In the genomic region with DNA sequence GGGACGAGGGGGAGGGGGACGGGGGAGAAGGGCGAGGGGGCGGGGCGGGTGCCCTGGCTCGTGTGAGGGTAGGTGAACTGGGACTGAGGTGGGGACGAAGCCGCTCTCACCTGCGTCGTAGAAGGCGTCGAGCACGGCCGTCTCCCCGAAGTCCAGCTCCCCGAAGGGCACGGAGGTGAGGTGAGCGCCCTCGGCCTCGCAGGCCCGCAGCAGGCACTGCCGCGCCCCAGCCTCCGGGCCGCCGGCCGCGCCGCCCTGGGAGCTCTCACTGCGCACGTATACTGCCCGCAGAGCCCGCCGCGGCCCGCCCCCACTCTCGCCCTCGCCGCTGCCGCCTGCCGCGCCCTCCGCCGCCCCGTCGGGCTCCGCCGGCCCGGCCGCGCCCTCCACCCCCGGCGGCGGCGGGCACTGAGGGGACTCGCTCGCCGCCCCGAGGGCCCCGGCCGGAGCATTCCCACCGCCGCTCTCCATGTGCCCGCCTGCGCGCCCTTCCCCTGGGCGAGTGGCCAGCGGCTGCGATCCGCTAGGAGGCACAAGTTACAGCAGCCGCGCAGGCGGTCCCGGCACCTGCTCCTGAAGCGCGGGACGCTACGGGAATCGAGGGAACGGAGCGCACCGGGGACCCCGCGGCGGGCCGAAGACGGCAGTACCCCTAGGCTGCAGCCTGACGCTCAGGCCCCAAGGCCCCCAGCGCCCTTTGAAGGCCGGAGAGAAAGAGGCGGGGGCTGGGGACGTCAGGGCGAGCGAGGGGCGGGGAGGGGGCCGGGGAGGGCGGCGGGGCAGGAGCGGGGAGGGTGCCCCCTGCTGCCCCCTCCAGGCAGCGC, we compare ENCODE assay signal across 8 cellular contexts. TPM values are rescaled to one million over a fixed set of nuclear protein-coding genes. Genes with fewer than 3 reads are reported as not detected.
DNase-seq lines count a peak whose midpoint lies in the region; ATAC-seq and TF ChIP-seq lines count a peak whose summit lies in the region.

A gene with protein sequence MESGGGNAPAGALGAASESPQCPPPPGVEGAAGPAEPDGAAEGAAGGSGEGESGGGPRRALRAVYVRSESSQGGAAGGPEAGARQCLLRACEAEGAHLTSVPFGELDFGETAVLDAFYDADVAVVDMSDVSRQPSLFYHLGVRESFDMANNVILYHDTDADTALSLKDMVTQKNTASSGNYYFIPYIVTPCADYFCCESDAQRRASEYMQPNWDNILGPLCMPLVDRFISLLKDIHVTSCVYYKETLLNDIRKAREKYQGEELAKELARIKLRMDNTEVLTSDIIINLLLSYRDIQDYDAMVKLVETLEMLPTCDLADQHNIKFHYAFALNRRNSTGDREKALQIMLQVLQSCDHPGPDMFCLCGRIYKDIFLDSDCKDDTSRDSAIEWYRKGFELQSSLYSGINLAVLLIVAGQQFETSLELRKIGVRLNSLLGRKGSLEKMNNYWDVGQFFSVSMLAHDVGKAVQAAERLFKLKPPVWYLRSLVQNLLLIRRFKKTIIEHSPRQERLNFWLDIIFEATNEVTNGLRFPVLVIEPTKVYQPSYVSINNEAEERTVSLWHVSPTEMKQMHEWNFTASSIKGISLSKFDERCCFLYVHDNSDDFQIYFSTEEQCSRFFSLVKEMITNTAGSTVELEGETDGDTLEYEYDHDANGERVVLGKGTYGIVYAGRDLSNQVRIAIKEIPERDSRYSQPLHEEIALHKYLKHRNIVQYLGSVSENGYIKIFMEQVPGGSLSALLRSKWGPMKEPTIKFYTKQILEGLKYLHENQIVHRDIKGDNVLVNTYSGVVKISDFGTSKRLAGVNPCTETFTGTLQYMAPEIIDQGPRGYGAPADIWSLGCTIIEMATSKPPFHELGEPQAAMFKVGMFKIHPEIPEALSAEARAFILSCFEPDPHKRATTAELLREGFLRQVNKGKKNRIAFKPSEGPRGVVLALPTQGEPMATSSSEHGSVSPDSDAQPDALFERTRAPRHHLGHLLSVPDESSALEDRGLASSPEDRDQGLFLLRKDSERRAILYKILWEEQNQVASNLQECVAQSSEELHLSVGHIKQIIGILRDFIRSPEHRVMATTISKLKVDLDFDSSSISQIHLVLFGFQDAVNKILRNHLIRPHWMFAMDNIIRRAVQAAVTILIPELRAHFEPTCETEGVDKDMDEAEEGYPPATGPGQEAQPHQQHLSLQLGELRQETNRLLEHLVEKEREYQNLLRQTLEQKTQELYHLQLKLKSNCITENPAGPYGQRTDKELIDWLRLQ (N-terminal part only) (minus strand): TSS at position 718 of the 824 bp plus-strand sequence. CDS start 247 bp downstream, at position 471.

- peaks cover 5% of the 10 kb centered on the region; the same call in 1 of the 2 replicates for H3K27me3 ChIP-seq in PC-9 (ENCODE audit: insufficient read depth, low read depth)

- no peak within 1 kb of the TSS for H3K27ac Mint-ChIP-seq in memory B cell

- BruUV-seq in PC-9 (replicated peaks; lab: Mats Ljungman, UMichigan): no TSS peak

- no peaks in the 10 kb centered on the region for H3K4me1 ChIP-seq in PC-9 (replicated peaks; ENCODE audit: insufficient read depth)

- H3K36me3 ChIP-seq in PC-9 (ENCODE audit: low read depth): no peaks in the 10 kb centered on the region

- peak within 1 kb of the TSS; percentile 69 for H3K4me3 Mint-ChIP-seq in memory B cell

- H3K4me3 ChIP-seq in GM12875 (ENCODE audit: low read depth, low read length) (peak within 1 kb of the TSS; percentile 21), PC-9 (peak within 1 kb of the TSS; percentile 18; the same call in 1 of the 2 replicates), cardiac fibroblast (replicated peaks in 1 of 2; ENCODE audit: low read depth in 2 of 2, low read length in 2 of 2) (peak within 1 kb of the TSS in 1 of 2 donors; percentile 26)

- no peaks in the 10 kb centered on the region for H3K79me2 ChIP-seq in PC-9 (ENCODE audit: low read depth)

- intact Hi-C loops in PC-9 (cut with micrococcal nuclease; ENCODE audit: unreplicated experiment): no loop called here

- no peaks in the 10 kb centered on the region for H3K36me3 Mint-ChIP-seq in memory B cell

- no peak within 1 kb of the TSS for H3K27ac ChIP-seq in PC-9

- no peaks in the 10 kb centered on the region for H3F3A ChIP-seq in PC-9 (ENCODE audit: insufficient read depth, low read depth)

- POLR2A ChIA-PET in PC-9 (lab: Charles Lee; ENCODE audit: unreplicated experiment): no interaction called here

- DNase-seq in ACHN (peak; percentile 50), PC-9 (peak in 1 of 2 experiments; percentile 25), cardiac fibroblast (ENCODE audit: low read depth in 2 of 2) (peak; percentile 2 to 5), memory B cell (ENCODE audit: low spot score in 2 of 2) (peak in 1 of 2 donors; percentile 12), midbrain (lab: John Stamatoyannopoulos, UW) (no peak), NK-92 (lab: John Stamatoyannopoulos, UW; ENCODE audit: unreplicated experiment) (no peak), SIG-M5 treated with dmso at 0.1 percent for 504 hours (lab: John Stamatoyannopoulos, UW; ENCODE audit: unreplicated experiment) (no peak)

- no peaks in the 10 kb centered on the region for H3K9me3 Mint-ChIP-seq in memory B cell

- H3K27me3 Mint-ChIP-seq in memory B cell: peaks cover 18% of the 10 kb centered on the region

- no peaks in the 10 kb centered on the region for H3K4me1 Mint-ChIP-seq in memory B cell

- peak within 1 kb of the TSS; percentile 50; the same call in 1 of the 2 replicates for H3K4me2 ChIP-seq in PC-9

- H2AFZ ChIP-seq in PC-9: no peak within 1 kb of the TSS

- no peaks in the 10 kb centered on the region for H3K9me2 ChIP-seq in PC-9 (ENCODE audit: insufficient read depth)

- CTCF ChIA-PET in PC-9 (lab: Charles Lee): no interaction called here

- TF ChIP-seq CTCF in GM12875 (IDR thresholded peaks at IDR 0.05; ENCODE audit: borderline replicate concordance, insufficient read depth, low read depth, low read length) (no peak), PC-9 (conservative IDR thresholded peaks at IDR 0.05) (no peak), cardiac fibroblast (IDR thresholded peaks at IDR 0.05; ENCODE audit: low read depth, low read length) (no peak)

- in situ Hi-C loops in ACHN (cut with HindIII; ENCODE audit: low pct_ligation_motif_present, low pct_unique_long_range_greater_than_20kb, low sequenced_read_pairs): no loop called here

- ATAC-seq in memory B cell (ENCODE audit: low read depth): peak; percentile 54

- H3K9me3 ChIP-seq in PC-9 (ENCODE audit: insufficient read depth, low read depth): no peaks in the 10 kb centered on the region

- no peaks in the 10 kb centered on the region for H4K20me1 ChIP-seq in PC-9 (ENCODE audit: insufficient read depth)

RNA-seq across cellular contexts. Expression of the gene that starts here (rescaled TPM):
- not detected in 2 replicates for total RNA-seq in PC-9 (2021)

Comparison
In these comparisons a context has a peak if more than half of its experiments do, and no peak if none do; other contexts are left out.
1. DNase-seq: peak in ACHN (single experiment) and cardiac fibroblast (2 of 2); none in midbrain (single experiment), NK-92 (single experiment) and SIG-M5 treated with dmso at 0.1 percent for 504 hours (single experiment).